8 cellular contexts compared by ENCODE assay signal in the genomic region with DNA sequence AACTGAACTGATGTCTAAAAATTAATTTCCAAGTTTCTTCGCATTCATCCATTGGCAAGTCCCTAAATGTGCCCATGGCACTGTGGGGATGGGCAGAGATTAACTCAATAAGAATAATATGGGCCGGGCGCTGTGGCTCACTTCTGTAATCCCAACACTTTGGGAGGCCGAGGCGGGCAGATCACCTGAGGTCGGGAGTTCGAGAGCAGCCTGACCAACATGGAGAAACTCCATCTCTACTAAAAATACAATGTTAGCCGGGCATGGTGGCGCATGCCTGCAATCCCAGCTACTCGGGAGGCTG. TPM values are rescaled to one million over a fixed set of nuclear protein-coding genes. Genes with fewer than 3 reads are reported as not detected.
DNase-seq lines count a peak whose midpoint lies in the region; ATAC-seq and TF ChIP-seq lines count a peak whose summit lies in the region.
"Not testable (repeated sequence)": the region's sequence is repeated elsewhere in the genome, so short reads cannot be mapped to it uniquely, and the experiment has no call there.

No MANE protein-coding gene starts in this region.

- H3K4me3 ChIP-seq in DOHH2 (ENCODE audit: low read length) (peak overlapping the region; percentile 93), OCI-LY1 (ENCODE audit: low read depth, low read length, poor library complexity, severe bottlenecking) (peak overlapping the region; percentile 97), breast epithelium (peak overlapping the region; percentile 92 to 98 (median 96)), gastroesophageal sphincter (peak overlapping the region; percentile 76 to 93), mononuclear cell (ENCODE audit: low read length) (peak overlapping the region; percentile 65), retinal pigment epithelial cell (ENCODE audit: low read length) (peak overlapping the region; percentile 98), urinary bladder (ENCODE audit: low read depth, low read length) (peak overlapping the region; percentile 90)

- not testable (repeated sequence) for ATAC-seq in activated CD8-positive, alpha-beta T cell treated with anti-CD3 and anti-CD28 coated beads for 36 hours; gastroesophageal sphincter

- not testable (repeated sequence) for H4K20me1 ChIP-seq in DOHH2 (ENCODE audit: control insufficient read depth, insufficient read depth, low read depth, low read length); OCI-LY1 (ENCODE audit: insufficient read depth, low read length)

- peak overlapping the region; percentile 83 for H3K4me3 Mint-ChIP-seq in activated CD8-positive, alpha-beta T cell treated with anti-CD3 and anti-CD28 coated beads for 36 hours

- not testable (repeated sequence) for H3K9me3 ChIP-seq in DOHH2 (ENCODE audit: control insufficient read depth, insufficient read depth, low read length); OCI-LY1 (ENCODE audit: low read length); breast epithelium; gastroesophageal sphincter; mononuclear cell (ENCODE audit: low read depth, low read length)

- not testable (repeated sequence) for TF ChIP-seq CTCF in DOHH2 (IDR thresholded peaks at IDR 0.05; ENCODE audit: low read depth, low read length, poor library complexity, severe bottlenecking); OCI-LY1 (IDR thresholded peaks at IDR 0.05; ENCODE audit: low read length); activated CD8-positive, alpha-beta T cell treated with anti-CD3 and anti-CD28 coated beads for 36 hours (IDR thresholded peaks at IDR 0.05); breast epithelium (IDR thresholded peaks at IDR 0.05); gastroesophageal sphincter (IDR thresholded peaks at IDR 0.05); retinal pigment epithelial cell (conservative IDR thresholded peaks at IDR 0.05; ENCODE audit: low read depth, low read length)

- H3K36me3 ChIP-seq in DOHH2 (ENCODE audit: control insufficient read depth, low read length): peaks cover 14% of the 10 kb centered on the region
- not testable (repeated sequence) for H3K36me3 ChIP-seq in OCI-LY1 (ENCODE audit: insufficient read depth, low read length); breast epithelium; gastroesophageal sphincter; urinary bladder (ENCODE audit: insufficient read depth)

- POLR2A ChIA-PET in activated CD8-positive, alpha-beta T cell treated with anti-CD3 and anti-CD28 coated beads for 36 hours (lab: Charles Lee): interaction anchor here (0.6 to 1.7 kb wide), 2 partner anchors 19 to 20 kb away, joined by 3 to 10 read pairs; no protein-coding TSS in a partner anchor

- peak overlapping the region; percentile 89 for H3K27ac Mint-ChIP-seq in activated CD8-positive, alpha-beta T cell treated with anti-CD3 and anti-CD28 coated beads for 36 hours

- H2AFZ ChIP-seq in OCI-LY1 (ENCODE audit: low read length): not testable (repeated sequence)

- not testable (repeated sequence) for H3K36me3 Mint-ChIP-seq in activated CD8-positive, alpha-beta T cell treated with anti-CD3 and anti-CD28 coated beads for 36 hours (ENCODE audit: low read depth)

- 97 to 100% methylated on average over 6 to 9 of the region's 10 CpGs for WGBS in gastroesophageal sphincter (ENCODE audit: low coverage in 1 of 2), 2 donors
- WGBS in urinary bladder: 90% methylated on average over 10 of the region's 10 CpGs

- H3K27ac ChIP-seq in DOHH2 (ENCODE audit: low read depth, low read length): peak overlapping the region; percentile 95
- peak overlapping the region; percentile 92 for H3K27ac ChIP-seq in OCI-LY1 (ENCODE audit: low read depth, low read length, poor library complexity, severe bottlenecking)
- H3K27ac ChIP-seq in breast epithelium; urinary bladder (ENCODE audit: low read depth): not testable (repeated sequence)
- peak overlapping the region in 3 of 4 donors; percentile 81 to 91 (median 86) for H3K27ac ChIP-seq in gastroesophageal sphincter

- peaks cover 75% of the 10 kb centered on the region for H3K79me2 ChIP-seq in DOHH2 (ENCODE audit: control insufficient read depth, low read length)
- H3K79me2 ChIP-seq in OCI-LY1 (ENCODE audit: insufficient read depth, low read length): not testable (repeated sequence)

- H3K27me3 Mint-ChIP-seq in activated CD8-positive, alpha-beta T cell treated with anti-CD3 and anti-CD28 coated beads for 36 hours: not testable (repeated sequence)

- H3F3A ChIP-seq in DOHH2 (ENCODE audit: control insufficient read depth, insufficient read depth): peaks cover 19% of the 10 kb centered on the region
- H3F3A ChIP-seq in OCI-LY1 (ENCODE audit: insufficient read depth, low read length): not testable (repeated sequence)

- H3K4me1 ChIP-seq in DOHH2 (ENCODE audit: control insufficient read depth, low read length): peaks cover 37% of the 10 kb centered on the region
- H3K4me1 ChIP-seq in OCI-LY1 (ENCODE audit: insufficient read depth, low read length, severe bottlenecking): peaks cover 43% of the 10 kb centered on the region
- H3K4me1 ChIP-seq in breast epithelium: peaks cover 0 to 13% of the 10 kb centered on the region in 2 donors
- H3K4me1 ChIP-seq in gastroesophageal sphincter: peaks cover 3 to 46% (median 9%) of the 10 kb centered on the region in 3 donors
- peaks cover 46% of the 10 kb centered on the region for H3K4me1 ChIP-seq in mononuclear cell (ENCODE audit: insufficient read depth, low read length)
- not testable (repeated sequence) for H3K4me1 ChIP-seq in urinary bladder (ENCODE audit: insufficient read depth)

- not testable (repeated sequence) for H3K9me2 ChIP-seq in DOHH2 (replicated peaks; ENCODE audit: control insufficient read depth, low read length); OCI-LY1 (ENCODE audit: low read depth, low read length)

- not testable (repeated sequence) for H3K27me3 ChIP-seq in DOHH2 (ENCODE audit: control insufficient read depth, low read length); OCI-LY1 (ENCODE audit: insufficient read depth, low read length); breast epithelium; gastroesophageal sphincter; mononuclear cell (ENCODE audit: insufficient read depth, low read length)

- TF ChIP-seq POLR2A in breast epithelium (IDR thresholded peaks at IDR 0.05); gastroesophageal sphincter (IDR thresholded peaks at IDR 0.05): not testable (repeated sequence)

- TF ChIP-seq EP300 in gastroesophageal sphincter (IDR thresholded peaks at IDR 0.05): not testable (repeated sequence)

- CTCF ChIA-PET in activated CD8-positive, alpha-beta T cell treated with anti-CD3 and anti-CD28 coated beads for 36 hours (lab: Charles Lee): not testable (repeated sequence)

- H3K4me1 Mint-ChIP-seq in activated CD8-positive, alpha-beta T cell treated with anti-CD3 and anti-CD28 coated beads for 36 hours (ENCODE audit: low read depth): peaks cover 39% of the 10 kb centered on the region

- H3K4me2 ChIP-seq in DOHH2 (ENCODE audit: low read length) (peak overlapping the region; percentile 73), OCI-LY1 (ENCODE audit: low read length) (peak overlapping the region; percentile 83)

- not testable (repeated sequence) for H3K9ac ChIP-seq in OCI-LY1 (ENCODE audit: low read length)

- H3K9me3 Mint-ChIP-seq in activated CD8-positive, alpha-beta T cell treated with anti-CD3 and anti-CD28 coated beads for 36 hours: not testable (repeated sequence)

- not testable (repeated sequence) for DNase-seq in activated CD8-positive, alpha-beta T cell treated with anti-CD3 and anti-CD28 coated beads for 36 hours; breast epithelium (ENCODE audit: low spot score in 2 of 2); retinal pigment epithelial cell (ENCODE audit: low read depth)

- intact Hi-C loops in activated CD8-positive, alpha-beta T cell treated with anti-CD3 and anti-CD28 coated beads for 36 hours (cut with micrococcal nuclease); breast epithelium (cut with DNase I; ENCODE audit: low total_unique reads): not testable (repeated sequence)

RNA-seq across cellular contexts. Expression of a gene that starts 0.5 kb away (rescaled TPM):
- 10 to 100 TPM; 18.0 to 18.5 TPM for total RNA-seq in activated CD8-positive, alpha-beta T cell treated with anti-CD3 and anti-CD28 coated beads for 36 hours
- 10 to 100 TPM; 12.5 to 16.1 (median 14.8) TPM for total RNA-seq in breast epithelium
- total RNA-seq in gastroesophageal sphincter: 10 to 100 TPM; 10.1 to 22.7 (median 15.1) TPM
- 7.1 TPM for total RNA-seq in mononuclear cell
- total RNA-seq in urinary bladder: 10.9 TPM
- 76.1 TPM for polyA plus RNA-seq in urinary bladder

RNA-seq across cellular contexts. Expression of a gene that starts 1.9 kb away (rescaled TPM):
- total RNA-seq in activated CD8-positive, alpha-beta T cell treated with anti-CD3 and anti-CD28 coated beads for 36 hours: 10 to 100 TPM; 76.7 to 81.8 TPM
- total RNA-seq in breast epithelium (10 to 100 TPM; 19.7 to 22.8 (median 21.3) TPM), gastroesophageal sphincter (10 to 100 TPM; 20.2 to 32.3 (median 29.3) TPM), mononuclear cell (8.2 TPM), urinary bladder (26.8 TPM)
- polyA plus RNA-seq in urinary bladder: 25.5 TPM

RNA-seq across cellular contexts. Expression of a gene that starts 24.4 kb away (rescaled TPM):
- total RNA-seq in activated CD8-positive, alpha-beta T cell treated with anti-CD3 and anti-CD28 coated beads for 36 hours: under 1 TPM in 1 of 2 experiments, not detected in 1; 0.34 TPM
- total RNA-seq in breast epithelium: under 1 TPM in 2 of 3 donors, not detected in 1; 0.29 to 0.64 TPM
- not detected for total RNA-seq in gastroesophageal sphincter
- total RNA-seq in mononuclear cell: 0.10 TPM
- total RNA-seq in urinary bladder: 0.26 TPM
- 0.43 TPM for polyA plus RNA-seq in urinary bladder

RNA-seq across cellular contexts. Expression of a gene that starts 44.0 kb away (rescaled TPM):
- total RNA-seq in activated CD8-positive, alpha-beta T cell treated with anti-CD3 and anti-CD28 coated beads for 36 hours: 10 to 100 TPM; 18.3 to 19.4 TPM
- total RNA-seq in breast epithelium: 1 to 10 TPM; 5.9 to 8.8 (median 5.9) TPM
- 1 to 10 TPM; 2.1 to 7.2 (median 4.8) TPM for total RNA-seq in gastroesophageal sphincter
- total RNA-seq in mononuclear cell: 1.8 TPM
- total RNA-seq in urinary bladder: 6.1 TPM
- 13.8 TPM for polyA plus RNA-seq in urinary bladder
